Comparison of ENCODE assay signal across 15 cellular contexts in genomic region chr11:73399159-73400090, GRCh38. TPM values are rescaled to one million over a fixed set of nuclear protein-coding genes. Genes with fewer than 3 reads are reported as not detected.
DNase-seq lines count a peak whose midpoint lies in the region; ATAC-seq and TF ChIP-seq lines count a peak whose summit lies in the region.
"Had no signal": no experiment of that assay in that cellular context is flagged by ENCODE, and none has a peak within 500 bp of the region (broad histone marks: within the 10 kb centered on the region; RNA-seq: fewer than 3 reads in every experiment).

No MANE protein-coding gene starts in this region.

- no peaks in the 10 kb centered on the region for H3K27me3 Mint-ChIP-seq in activated T-cell treated with anti-CD3 and anti-CD28 coated beads, Interleukin-2, amount 50 U/mL, for 4 hours (ENCODE audit: low read depth)
- H3K27me3 Mint-ChIP-seq in activated T-helper 17 cell treated with anti-CD3 and anti-CD28 coated beads, Interleukin-2, amount 50 U/mL, for 72 hours: no peaks in the 10 kb centered on the region
- no peaks in the 10 kb centered on the region for H3K27me3 Mint-ChIP-seq in stimulated activated naive B cell treated with anti-CD40 and anti-IgM and Interleukin-4, amounts not matched to agents 10 μg/mL and 1 μg/mL and 100 μg/mL, for 72 hours

- H3K4me1 Mint-ChIP-seq in activated T-cell treated with anti-CD3 and anti-CD28 coated beads, Interleukin-2, amount 50 U/mL, for 4 hours (ENCODE audit: low read depth): no peaks in the 10 kb centered on the region
- peaks cover 3% of the 10 kb centered on the region for H3K4me1 Mint-ChIP-seq in activated T-helper 17 cell treated with anti-CD3 and anti-CD28 coated beads, Interleukin-2, amount 50 U/mL, for 72 hours
- H3K4me1 Mint-ChIP-seq in stimulated activated naive B cell treated with anti-CD40 and anti-IgM and Interleukin-4, amounts not matched to agents 10 μg/mL and 1 μg/mL and 100 μg/mL, for 72 hours: peaks cover 29 to 46% of the 10 kb centered on the region in 2 donors

- H3K27ac ChIP-seq in left ventricle myocardium inferior (replicated peaks): peak overlapping the region; percentile 45
- H3K27ac ChIP-seq: parathyroid adenoma, stomach had no signal

- intact Hi-C loops in left ventricle myocardium inferior (cut with micrococcal nuclease): loop anchor here (10.0 kb wide), 1 partner anchor 215 kb away; no protein-coding TSS in a partner anchor

- ATAC-seq in activated T-cell treated with anti-CD3 and anti-CD28 coated beads, Interleukin-2, amount 50 U/mL, for 4 hours: no peak
- no peak for ATAC-seq in activated T-helper 17 cell treated with anti-CD3 and anti-CD28 coated beads, Interleukin-2, amount 50 U/mL, for 72 hours (replicated peaks)
- no peak for ATAC-seq in stimulated activated naive B cell treated with anti-CD40 and anti-IgM and Interleukin-4, amounts not matched to agents 10 μg/mL and 1 μg/mL and 100 μg/mL, for 72 hours (replicated peaks)
- no peak for ATAC-seq in GM21528 (IDR thresholded peaks at IDR 0.05; ENCODE audit: low FRiP score, unreplicated experiment)

- H3K9me3 ChIP-seq in left ventricle myocardium inferior (replicated peaks): no peaks in the 10 kb centered on the region
- H3K9me3 ChIP-seq: stomach had no signal

- peaks cover 9% of the 10 kb centered on the region for H3K36me3 Mint-ChIP-seq in activated T-cell treated with anti-CD3 and anti-CD28 coated beads, Interleukin-2, amount 50 U/mL, for 4 hours (ENCODE audit: insufficient read depth)
- H3K36me3 Mint-ChIP-seq in activated T-helper 17 cell treated with anti-CD3 and anti-CD28 coated beads, Interleukin-2, amount 50 U/mL, for 72 hours (ENCODE audit: low read depth): peaks cover 49% of the 10 kb centered on the region
- peaks cover 45 to 51% of the 10 kb centered on the region in 2 donors for H3K36me3 Mint-ChIP-seq in stimulated activated naive B cell treated with anti-CD40 and anti-IgM and Interleukin-4, amounts not matched to agents 10 μg/mL and 1 μg/mL and 100 μg/mL, for 72 hours

- no peak overlapping the region for H3K4me3 ChIP-seq in left ventricle myocardium inferior
- H3K4me3 ChIP-seq: stomach had no signal

- TF ChIP-seq CTCF in left ventricle myocardium inferior (IDR thresholded peaks at IDR 0.05; ENCODE audit: borderline replicate concordance): no peak

- peak overlapping the region; percentile 6 for H3K4me3 Mint-ChIP-seq in activated T-cell treated with anti-CD3 and anti-CD28 coated beads, Interleukin-2, amount 50 U/mL, for 4 hours
- H3K4me3 Mint-ChIP-seq in activated T-helper 17 cell treated with anti-CD3 and anti-CD28 coated beads, Interleukin-2, amount 50 U/mL, for 72 hours: no peak overlapping the region
- H3K4me3 Mint-ChIP-seq in stimulated activated naive B cell treated with anti-CD40 and anti-IgM and Interleukin-4, amounts not matched to agents 10 μg/mL and 1 μg/mL and 100 μg/mL, for 72 hours: peak overlapping the region in 1 of 2 donors; percentile 4

- H3K4me1 ChIP-seq in left ventricle myocardium inferior: peaks cover 31% of the 10 kb centered on the region
- H3K4me1 ChIP-seq: parathyroid adenoma had no signal

- DNase-seq in activated T-cell treated with anti-CD3 and anti-CD28 coated beads, Interleukin-2, amount 50 U/mL, for 4 hours: no peak
- no peak for DNase-seq in activated T-cell treated with anti-CD3 and anti-CD28 coated beads, Interleukin-2, amount 50 U/mL, for 48 hours
- DNase-seq in left ventricle myocardium inferior: no peak
- DNase-seq in stimulated activated naive B cell treated with anti-CD40 and anti-IgM and Interleukin-4, amounts not matched to agents 10 μg/mL and 1 μg/mL and 100 μg/mL, for 72 hours: no peak
- no peak for DNase-seq in midbrain (lab: John Stamatoyannopoulos, UW)
- DNase-seq in NCI-H69 (lab: John Stamatoyannopoulos, UW): no peak
- DNase-seq: ACHN; EL; kidney glomerular epithelial cell; NCI-H1694 treated with DMSO at 0.1 percent for 48 hours; stimulated activated CD4-positive, alpha-beta T cell treated with anti-CD3 and anti-CD28 coated beads, Interleukin-2, amount 100 ng/mL, for 48 hours; stomach had no signal

- peak overlapping the region; percentile 83 for H3K27ac Mint-ChIP-seq in activated T-helper 17 cell treated with anti-CD3 and anti-CD28 coated beads, Interleukin-2, amount 50 U/mL, for 72 hours
- peak overlapping the region; percentile 94 for H3K27ac Mint-ChIP-seq in stimulated activated naive B cell treated with anti-CD40 and anti-IgM and Interleukin-4, amounts not matched to agents 10 μg/mL and 1 μg/mL and 100 μg/mL, for 72 hours

- no peaks in the 10 kb centered on the region for H3K9me3 Mint-ChIP-seq in activated T-cell treated with anti-CD3 and anti-CD28 coated beads, Interleukin-2, amount 50 U/mL, for 4 hours
- H3K9me3 Mint-ChIP-seq in activated T-helper 17 cell treated with anti-CD3 and anti-CD28 coated beads, Interleukin-2, amount 50 U/mL, for 72 hours: no peaks in the 10 kb centered on the region
- H3K9me3 Mint-ChIP-seq in stimulated activated naive B cell treated with anti-CD40 and anti-IgM and Interleukin-4, amounts not matched to agents 10 μg/mL and 1 μg/mL and 100 μg/mL, for 72 hours: no peaks in the 10 kb centered on the region

- H3K36me3 ChIP-seq in left ventricle myocardium inferior: no peaks in the 10 kb centered on the region

- H3K27me3 ChIP-seq in left ventricle myocardium inferior (ENCODE audit: low read depth): no peaks in the 10 kb centered on the region
- H3K27me3 ChIP-seq: stomach had no signal

RNA-seq across cellular contexts. Expression of gene RELT, which starts 23.2 kb away (rescaled TPM):
- total RNA-seq in activated T-cell treated with anti-CD3 and anti-CD28 coated beads, Interleukin-2, amount 50 U/mL, for 4 hours: 10 to 100 TPM; 31.3 to 36.6 (median 32.5) TPM
- 10 to 100 TPM; 31.2 to 39.9 TPM for total RNA-seq in activated T-helper 17 cell treated with anti-CD3 and anti-CD28 coated beads, Interleukin-2, amount 50 U/mL, for 72 hours
- 1.6 TPM for total RNA-seq in left ventricle myocardium inferior

Comparison
In these comparisons a context has a peak if more than half of its experiments do, and no peak if none do; other contexts are left out.
1. RNA of gene RELT, which starts 23.2 kb away (total RNA-seq): 31.2 to 39.9 TPM in activated T-helper 17 cell treated with anti-CD3 and anti-CD28 coated beads, Interleukin-2, amount 50 U/mL, for 72 hours and 31.3 to 36.6 TPM in activated T-cell treated with anti-CD3 and anti-CD28 coated beads, Interleukin-2, amount 50 U/mL, for 4 hours; 1.6 TPM in left ventricle myocardium inferior (single experiment); every median in the first group is over 10 times any median in the second.